1 cellular context compared by ENCODE assay signal in the genomic region with DNA sequence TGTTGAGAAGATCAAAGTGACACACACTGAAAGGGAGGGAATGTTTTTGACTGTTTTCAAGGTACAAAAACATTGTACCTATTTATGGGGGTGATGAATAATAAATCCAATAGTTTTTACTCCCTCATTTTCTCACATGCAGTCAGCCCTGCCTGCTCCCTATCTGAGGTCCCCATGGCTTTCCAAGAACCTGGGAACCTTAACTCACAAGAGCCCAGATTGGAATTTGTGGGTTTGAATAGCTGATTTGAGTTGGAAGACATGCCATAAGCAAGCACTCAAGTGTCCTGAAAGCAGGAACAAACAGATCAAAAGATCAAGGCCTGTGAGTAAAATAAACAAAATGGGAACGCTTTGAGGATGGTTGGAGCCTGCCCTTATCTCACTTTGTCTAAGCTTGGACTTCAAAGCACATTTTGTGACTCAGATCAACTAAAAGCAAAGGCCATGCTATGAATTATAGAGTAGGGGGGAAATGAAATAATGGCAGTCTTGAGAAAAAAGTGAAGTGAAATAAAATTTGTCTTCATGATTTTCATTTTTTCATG.
TF ChIP-seq lines count a peak whose summit lies in the region.

No MANE protein-coding gene starts in this region.

TF ChIP-seq in HepG2, 621 proteins besides CTCF, POLR2A, EP300 and RAD21 (continued from another document and continues in another):
- TF ChIP-seq AKNA (CRISPR knock-in tag; IDR thresholded peaks at IDR 0.05; ENCODE audit: borderline replicate concordance): no peak
- TF ChIP-seq, protein P1, sequence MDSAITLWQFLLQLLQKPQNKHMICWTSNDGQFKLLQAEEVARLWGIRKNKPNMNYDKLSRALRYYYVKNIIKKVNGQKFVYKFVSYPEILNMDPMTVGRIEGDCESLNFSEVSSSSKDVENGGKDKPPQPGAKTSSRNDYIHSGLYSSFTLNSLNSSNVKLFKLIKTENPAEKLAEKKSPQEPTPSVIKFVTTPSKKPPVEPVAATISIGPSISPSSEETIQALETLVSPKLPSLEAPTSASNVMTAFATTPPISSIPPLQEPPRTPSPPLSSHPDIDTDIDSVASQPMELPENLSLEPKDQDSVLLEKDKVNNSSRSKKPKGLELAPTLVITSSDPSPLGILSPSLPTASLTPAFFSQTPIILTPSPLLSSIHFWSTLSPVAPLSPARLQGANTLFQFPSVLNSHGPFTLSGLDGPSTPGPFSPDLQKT (CRISPR knock-in tag; IDR thresholded peaks at IDR 0.05; ENCODE audit: borderline replicate concordance): no peak
- TF ChIP-seq ZSCAN21 (CRISPR knock-in tag; IDR thresholded peaks at IDR 0.05; ENCODE audit: borderline replicate concordance): no peak
- peak; percentile 55; the same call in 1 of the 2 replicates for TF ChIP-seq ZNF33A (CRISPR knock-in tag; IDR thresholded peaks at IDR 0.05; ENCODE audit: borderline replicate concordance)
- TF ChIP-seq ZBTB7A (CRISPR knock-in tag; IDR thresholded peaks at IDR 0.05): no peak
- peak; percentile 24; the same call in 1 of the 2 replicates for TF ChIP-seq ZNF124 (CRISPR knock-in tag; IDR thresholded peaks at IDR 0.05)
- no peak for TF ChIP-seq XBP1 (CRISPR knock-in tag; IDR thresholded peaks at IDR 0.05)
- TF ChIP-seq, protein P2, sequence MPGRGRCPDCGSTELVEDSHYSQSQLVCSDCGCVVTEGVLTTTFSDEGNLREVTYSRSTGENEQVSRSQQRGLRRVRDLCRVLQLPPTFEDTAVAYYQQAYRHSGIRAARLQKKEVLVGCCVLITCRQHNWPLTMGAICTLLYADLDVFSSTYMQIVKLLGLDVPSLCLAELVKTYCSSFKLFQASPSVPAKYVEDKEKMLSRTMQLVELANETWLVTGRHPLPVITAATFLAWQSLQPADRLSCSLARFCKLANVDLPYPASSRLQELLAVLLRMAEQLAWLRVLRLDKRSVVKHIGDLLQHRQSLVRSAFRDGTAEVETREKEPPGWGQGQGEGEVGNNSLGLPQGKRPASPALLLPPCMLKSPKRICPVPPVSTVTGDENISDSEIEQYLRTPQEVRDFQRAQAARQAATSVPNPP (CRISPR knock-in tag; IDR thresholded peaks at IDR 0.05): no peak
- TF ChIP-seq RFX3 (CRISPR knock-in tag; IDR thresholded peaks at IDR 0.05): no peak
- peak; percentile 53; the same call in 1 of the 2 replicates for TF ChIP-seq RNF219 (CRISPR knock-in tag; IDR thresholded peaks at IDR 0.05)
- TF ChIP-seq ZSCAN30 (CRISPR knock-in tag; IDR thresholded peaks at IDR 0.05): no peak
- no peak for TF ChIP-seq RBAK (CRISPR knock-in tag; IDR thresholded peaks at IDR 0.05)
- TF ChIP-seq GLI4 (CRISPR knock-in tag; IDR thresholded peaks at IDR 0.05; ENCODE audit: borderline replicate concordance): no peak
- no peak for TF ChIP-seq ZNF749 (CRISPR knock-in tag; IDR thresholded peaks at IDR 0.05; ENCODE audit: borderline replicate concordance)
- no peak; the same call in 1 of the 2 replicates for TF ChIP-seq ZNF691 (CRISPR knock-in tag; IDR thresholded peaks at IDR 0.05; ENCODE audit: borderline replicate concordance, low read depth)
- no peak for TF ChIP-seq ZNF720 (CRISPR knock-in tag; IDR thresholded peaks at IDR 0.05)
- TF ChIP-seq ZNF768 (CRISPR knock-in tag; IDR thresholded peaks at IDR 0.05): no peak
- TF ChIP-seq ZSCAN29 (CRISPR knock-in tag; conservative IDR thresholded peaks at IDR 0.05): no peak
- no peak for TF ChIP-seq GABPA (IDR thresholded peaks at IDR 0.05; ENCODE audit: low read depth, low read length)
- no peak for TF ChIP-seq GABPA (CRISPR knock-in tag; IDR thresholded peaks at IDR 0.05; ENCODE audit: low read depth)
- TF ChIP-seq SAP130 (CRISPR knock-in tag; IDR thresholded peaks at IDR 0.05; ENCODE audit: low read depth): peak; percentile 54
- TF ChIP-seq GABPB1 (CRISPR knock-in tag; IDR thresholded peaks at IDR 0.05): peak; percentile 17; the same call in 1 of the 2 replicates
- TF ChIP-seq ZNF616 (CRISPR knock-in tag; IDR thresholded peaks at IDR 0.05; ENCODE audit: low read depth): no peak
- TF ChIP-seq TOE1 (CRISPR knock-in tag; IDR thresholded peaks at IDR 0.05): no peak
- no peak for TF ChIP-seq PCBP1 (IDR thresholded peaks at IDR 0.05; ENCODE audit: borderline replicate concordance, low read depth, low read length)
- peak; percentile 83 for TF ChIP-seq TBX2 (CRISPR knock-in tag; IDR thresholded peaks at IDR 0.05; ENCODE audit: borderline replicate concordance)
- TF ChIP-seq RARG (CRISPR knock-in tag; IDR thresholded peaks at IDR 0.05; ENCODE audit: low read depth): no peak
- no peak for TF ChIP-seq ZNF317 (CRISPR knock-in tag; IDR thresholded peaks at IDR 0.05)
- no peak for TF ChIP-seq KLF13 (CRISPR knock-in tag; IDR thresholded peaks at IDR 0.05)
- no peak for TF ChIP-seq NR0B2 (CRISPR knock-in tag; IDR thresholded peaks at IDR 0.05)
- no peak for TF ChIP-seq ZNF629 (CRISPR knock-in tag; conservative IDR thresholded peaks at IDR 0.05)
- no peak for TF ChIP-seq ZNF549 (CRISPR knock-in tag; IDR thresholded peaks at IDR 0.05)
- no peak for TF ChIP-seq TOPORS (CRISPR knock-in tag; IDR thresholded peaks at IDR 0.05)
- peak; percentile 31; the same call in 1 of the 2 replicates for TF ChIP-seq YEATS2 (CRISPR knock-in tag; IDR thresholded peaks at IDR 0.05; ENCODE audit: borderline replicate concordance)
- no peak for TF ChIP-seq ZNF225 (CRISPR knock-in tag; IDR thresholded peaks at IDR 0.05)
- TF ChIP-seq SNAPC2 (CRISPR knock-in tag; IDR thresholded peaks at IDR 0.05): no peak
- TF ChIP-seq TBP (CRISPR knock-in tag; IDR thresholded peaks at IDR 0.05): no peak
- TF ChIP-seq ZNF337 (CRISPR knock-in tag; IDR thresholded peaks at IDR 0.05; ENCODE audit: borderline replicate concordance, low read depth): no peak
- TF ChIP-seq, protein P3, sequence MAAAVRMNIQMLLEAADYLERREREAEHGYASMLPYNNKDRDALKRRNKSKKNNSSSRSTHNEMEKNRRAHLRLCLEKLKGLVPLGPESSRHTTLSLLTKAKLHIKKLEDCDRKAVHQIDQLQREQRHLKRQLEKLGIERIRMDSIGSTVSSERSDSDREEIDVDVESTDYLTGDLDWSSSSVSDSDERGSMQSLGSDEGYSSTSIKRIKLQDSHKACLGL (CRISPR knock-in tag; IDR thresholded peaks at IDR 0.05): no peak
- TF ChIP-seq NR1H2 (CRISPR knock-in tag; IDR thresholded peaks at IDR 0.05; ENCODE audit: borderline replicate concordance, low read depth): no peak
- TF ChIP-seq ZNF772 (CRISPR knock-in tag; IDR thresholded peaks at IDR 0.05): no peak
- TF ChIP-seq HMG20B (CRISPR knock-in tag; conservative IDR thresholded peaks at IDR 0.05): peak; percentile 68; the same call in 1 of the 2 replicates
- no peak for TF ChIP-seq SP140L (CRISPR knock-in tag; IDR thresholded peaks at IDR 0.05; ENCODE audit: borderline replicate concordance)
- TF ChIP-seq ZNF580 (CRISPR knock-in tag; IDR thresholded peaks at IDR 0.05; ENCODE audit: borderline replicate concordance, low read depth): peak; percentile 48; the same call in 1 of the 2 replicates
- no peak for TF ChIP-seq HNRNPK (IDR thresholded peaks at IDR 0.05; ENCODE audit: low read depth, low read length, poor library complexity, severe bottlenecking)
- TF ChIP-seq, protein P4, sequence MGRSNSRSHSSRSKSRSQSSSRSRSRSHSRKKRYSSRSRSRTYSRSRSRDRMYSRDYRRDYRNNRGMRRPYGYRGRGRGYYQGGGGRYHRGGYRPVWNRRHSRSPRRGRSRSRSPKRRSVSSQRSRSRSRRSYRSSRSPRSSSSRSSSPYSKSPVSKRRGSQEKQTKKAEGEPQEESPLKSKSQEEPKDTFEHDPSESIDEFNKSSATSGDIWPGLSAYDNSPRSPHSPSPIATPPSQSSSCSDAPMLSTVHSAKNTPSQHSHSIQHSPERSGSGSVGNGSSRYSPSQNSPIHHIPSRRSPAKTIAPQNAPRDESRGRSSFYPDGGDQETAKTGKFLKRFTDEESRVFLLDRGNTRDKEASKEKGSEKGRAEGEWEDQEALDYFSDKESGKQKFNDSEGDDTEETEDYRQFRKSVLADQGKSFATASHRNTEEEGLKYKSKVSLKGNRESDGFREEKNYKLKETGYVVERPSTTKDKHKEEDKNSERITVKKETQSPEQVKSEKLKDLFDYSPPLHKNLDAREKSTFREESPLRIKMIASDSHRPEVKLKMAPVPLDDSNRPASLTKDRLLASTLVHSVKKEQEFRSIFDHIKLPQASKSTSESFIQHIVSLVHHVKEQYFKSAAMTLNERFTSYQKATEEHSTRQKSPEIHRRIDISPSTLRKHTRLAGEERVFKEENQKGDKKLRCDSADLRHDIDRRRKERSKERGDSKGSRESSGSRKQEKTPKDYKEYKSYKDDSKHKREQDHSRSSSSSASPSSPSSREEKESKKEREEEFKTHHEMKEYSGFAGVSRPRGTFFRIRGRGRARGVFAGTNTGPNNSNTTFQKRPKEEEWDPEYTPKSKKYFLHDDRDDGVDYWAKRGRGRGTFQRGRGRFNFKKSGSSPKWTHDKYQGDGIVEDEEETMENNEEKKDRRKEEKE (IDR thresholded peaks at IDR 0.05): no peak
- no peak for TF ChIP-seq ARID2 (CRISPR knock-in tag; IDR thresholded peaks at IDR 0.05; ENCODE audit: borderline replicate concordance)
- TF ChIP-seq GPN1 (CRISPR knock-in tag; IDR thresholded peaks at IDR 0.05; ENCODE audit: borderline replicate concordance): no peak
- no peak for TF ChIP-seq ZNF563 (CRISPR knock-in tag; IDR thresholded peaks at IDR 0.05)
